In genomic region chr16:3460121-3460520, GRCh38 we compare ENCODE assay signal across 1 cellular context.
TF ChIP-seq lines count a peak whose summit lies in the region.

No MANE protein-coding gene starts in this region.

TF ChIP-seq in A549, 52 proteins besides CTCF, POLR2A, EP300 and RAD21 (continued from another document):
- TF ChIP-seq, protein P1, sequence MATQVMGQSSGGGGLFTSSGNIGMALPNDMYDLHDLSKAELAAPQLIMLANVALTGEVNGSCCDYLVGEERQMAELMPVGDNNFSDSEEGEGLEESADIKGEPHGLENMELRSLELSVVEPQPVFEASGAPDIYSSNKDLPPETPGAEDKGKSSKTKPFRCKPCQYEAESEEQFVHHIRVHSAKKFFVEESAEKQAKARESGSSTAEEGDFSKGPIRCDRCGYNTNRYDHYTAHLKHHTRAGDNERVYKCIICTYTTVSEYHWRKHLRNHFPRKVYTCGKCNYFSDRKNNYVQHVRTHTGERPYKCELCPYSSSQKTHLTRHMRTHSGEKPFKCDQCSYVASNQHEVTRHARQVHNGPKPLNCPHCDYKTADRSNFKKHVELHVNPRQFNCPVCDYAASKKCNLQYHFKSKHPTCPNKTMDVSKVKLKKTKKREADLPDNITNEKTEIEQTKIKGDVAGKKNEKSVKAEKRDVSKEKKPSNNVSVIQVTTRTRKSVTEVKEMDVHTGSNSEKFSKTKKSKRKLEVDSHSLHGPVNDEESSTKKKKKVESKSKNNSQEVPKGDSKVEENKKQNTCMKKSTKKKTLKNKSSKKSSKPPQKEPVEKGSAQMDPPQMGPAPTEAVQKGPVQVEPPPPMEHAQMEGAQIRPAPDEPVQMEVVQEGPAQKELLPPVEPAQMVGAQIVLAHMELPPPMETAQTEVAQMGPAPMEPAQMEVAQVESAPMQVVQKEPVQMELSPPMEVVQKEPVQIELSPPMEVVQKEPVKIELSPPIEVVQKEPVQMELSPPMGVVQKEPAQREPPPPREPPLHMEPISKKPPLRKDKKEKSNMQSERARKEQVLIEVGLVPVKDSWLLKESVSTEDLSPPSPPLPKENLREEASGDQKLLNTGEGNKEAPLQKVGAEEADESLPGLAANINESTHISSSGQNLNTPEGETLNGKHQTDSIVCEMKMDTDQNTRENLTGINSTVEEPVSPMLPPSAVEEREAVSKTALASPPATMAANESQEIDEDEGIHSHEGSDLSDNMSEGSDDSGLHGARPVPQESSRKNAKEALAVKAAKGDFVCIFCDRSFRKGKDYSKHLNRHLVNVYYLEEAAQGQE (IDR thresholded peaks at IDR 0.05): no peak
- TF ChIP-seq TFCP2L1 (CRISPR knock-in tag; IDR thresholded peaks at IDR 0.05): no peak
- no peak for TF ChIP-seq ZFP36 (IDR thresholded peaks at IDR 0.05; ENCODE audit: borderline replicate concordance, partially characterized antibody)
